ENCODE assay signal across 8 cellular contexts in genomic region chr19:18321729-18322091, GRCh38. TPM values are rescaled to one million over a fixed set of nuclear protein-coding genes. Genes with fewer than 3 reads are reported as not detected.
DNase-seq lines count a peak whose midpoint lies in the region; ATAC-seq and TF ChIP-seq lines count a peak whose summit lies in the region.

No MANE protein-coding gene starts in this region.

- H3K4me1 Mint-ChIP-seq in activated CD4-positive, alpha-beta T cell treated with anti-CD3 and anti-CD28 coated beads, Interleukin-2, amount 10 ng/mL, durations not matched to agents 24 days and 14 days: peaks cover 53% of the 10 kb centered on the region
- peaks cover 36% of the 10 kb centered on the region for H3K4me1 Mint-ChIP-seq in T-helper 17 cell
- H3K4me1 Mint-ChIP-seq in stimulated activated naive B cell treated with anti-CD40 and anti-IgM and Interleukin-4, amounts not matched to agents 10 μg/mL and 1 μg/mL and 100 μg/mL, for 72 hours: peaks cover 35 to 62% of the 10 kb centered on the region in 2 donors

- no peaks in the 10 kb centered on the region for H3K9me3 ChIP-seq in T-helper 17 cell (ENCODE audit: control insufficient read depth, low read length, poor library complexity, severe bottlenecking)

- ATAC-seq in T-helper 17 cell: no peak
- no peak for ATAC-seq in stimulated activated naive B cell treated with anti-CD40 and anti-IgM and Interleukin-4, amounts not matched to agents 10 μg/mL and 1 μg/mL and 100 μg/mL, for 72 hours (replicated peaks)
- no peak for ATAC-seq in esophagus mucosa

- no peak for TF ChIP-seq CTCF in fibroblast of villous mesenchyme (IDR thresholded peaks at IDR 0.05; ENCODE audit: insufficient read depth, low read depth, low read length)

- H3K27me3 Mint-ChIP-seq in activated CD4-positive, alpha-beta T cell treated with anti-CD3 and anti-CD28 coated beads, Interleukin-2, amount 10 ng/mL, durations not matched to agents 24 days and 14 days: no peaks in the 10 kb centered on the region
- H3K27me3 Mint-ChIP-seq in T-helper 17 cell: no peaks in the 10 kb centered on the region
- no peaks in the 10 kb centered on the region for H3K27me3 Mint-ChIP-seq in stimulated activated naive B cell treated with anti-CD40 and anti-IgM and Interleukin-4, amounts not matched to agents 10 μg/mL and 1 μg/mL and 100 μg/mL, for 72 hours

- peak overlapping the region; percentile 73 for H3K4me3 ChIP-seq in fibroblast of villous mesenchyme (ENCODE audit: low read depth, low read length)

- H3K9me3 Mint-ChIP-seq in activated CD4-positive, alpha-beta T cell treated with anti-CD3 and anti-CD28 coated beads, Interleukin-2, amount 10 ng/mL, durations not matched to agents 24 days and 14 days: no peaks in the 10 kb centered on the region
- no peaks in the 10 kb centered on the region for H3K9me3 Mint-ChIP-seq in stimulated activated naive B cell treated with anti-CD40 and anti-IgM and Interleukin-4, amounts not matched to agents 10 μg/mL and 1 μg/mL and 100 μg/mL, for 72 hours

- peak; percentile 81 for DNase-seq in activated CD4-positive, alpha-beta T cell treated with anti-CD3 and anti-CD28 coated beads, Interleukin-2, amount 10 ng/mL, durations not matched to agents 24 days and 14 days
- DNase-seq in activated CD4-positive, alpha-beta T cell treated with anti-CD3 and anti-CD28 coated beads, Interleukin-2, amount 50 U/mL, for 1 hour: no peak
- DNase-seq in T-helper 17 cell (no peak), fibroblast of villous mesenchyme (ENCODE audit: low read depth) (peak; percentile 71), G401 (ENCODE audit: low spot score) (no peak), ecto neural progenitor cell (ENCODE audit: low spot score) (no peak)
- DNase-seq in stimulated activated naive B cell treated with anti-CD40 and anti-IgM and Interleukin-4, amounts not matched to agents 10 μg/mL and 1 μg/mL and 100 μg/mL, for 72 hours: no peak

- H3K4me3 Mint-ChIP-seq in activated CD4-positive, alpha-beta T cell treated with anti-CD3 and anti-CD28 coated beads, Interleukin-2, amount 10 ng/mL, durations not matched to agents 24 days and 14 days: peak overlapping the region; percentile 96
- peak overlapping the region; percentile 83 for H3K4me3 Mint-ChIP-seq in T-helper 17 cell
- H3K4me3 Mint-ChIP-seq in stimulated activated naive B cell treated with anti-CD40 and anti-IgM and Interleukin-4, amounts not matched to agents 10 μg/mL and 1 μg/mL and 100 μg/mL, for 72 hours: peak overlapping the region; percentile 89

- in situ Hi-C loops in G401 (cut with HindIII; ENCODE audit: low sequenced_read_pairs): no loop called here

- peak overlapping the region; percentile 95 for H3K27ac Mint-ChIP-seq in activated CD4-positive, alpha-beta T cell treated with anti-CD3 and anti-CD28 coated beads, Interleukin-2, amount 10 ng/mL, durations not matched to agents 24 days and 14 days
- peak overlapping the region; percentile 91 for H3K27ac Mint-ChIP-seq in T-helper 17 cell
- H3K27ac Mint-ChIP-seq in stimulated activated naive B cell treated with anti-CD40 and anti-IgM and Interleukin-4, amounts not matched to agents 10 μg/mL and 1 μg/mL and 100 μg/mL, for 72 hours: peak overlapping the region; percentile 97

- H3K36me3 Mint-ChIP-seq in activated CD4-positive, alpha-beta T cell treated with anti-CD3 and anti-CD28 coated beads, Interleukin-2, amount 10 ng/mL, durations not matched to agents 24 days and 14 days (ENCODE audit: low read depth): peaks cover 32% of the 10 kb centered on the region
- H3K36me3 Mint-ChIP-seq in T-helper 17 cell (ENCODE audit: low read depth): no peaks in the 10 kb centered on the region
- H3K36me3 Mint-ChIP-seq in stimulated activated naive B cell treated with anti-CD40 and anti-IgM and Interleukin-4, amounts not matched to agents 10 μg/mL and 1 μg/mL and 100 μg/mL, for 72 hours: peaks cover 23 to 34% of the 10 kb centered on the region in 2 donors

- intact Hi-C loops in activated CD4-positive, alpha-beta T cell treated with anti-CD3 and anti-CD28 coated beads, Interleukin-2, amount 10 ng/mL, durations not matched to agents 24 days and 14 days (cut with micrococcal nuclease): loop anchor here (2.0 kb wide), 1 partner anchor 129 kb away; the partner anchor contains the start of gene MPV17L2

RNA-seq across cellular contexts. Expression of gene LSM4, which starts 1.2 kb away (rescaled TPM):
- total RNA-seq in activated CD4-positive, alpha-beta T cell treated with anti-CD3 and anti-CD28 coated beads, Interleukin-2, amount 10 ng/mL, durations not matched to agents 24 days and 14 days: 217 and 225 TPM in 2 replicates
- total RNA-seq in T-helper 17 cell (10 to 100 TPM; 43.3 to 46.6 TPM), fibroblast of villous mesenchyme (131 and 143 TPM in 2 replicates), esophagus mucosa (85.0 TPM)
- total RNA-seq in G401 (2014; rRNA removed; shearing (Covaris generic)): 539 and 749 TPM in 2 replicates

RNA-seq across cellular contexts. Expression of gene PGPEP1, which starts 18.7 kb away (rescaled TPM):
- total RNA-seq in activated CD4-positive, alpha-beta T cell treated with anti-CD3 and anti-CD28 coated beads, Interleukin-2, amount 10 ng/mL, durations not matched to agents 24 days and 14 days: 14.6 and 18.5 TPM in 2 replicates
- total RNA-seq in T-helper 17 cell: 10 to 100 TPM; 22.0 to 28.3 TPM
- total RNA-seq in fibroblast of villous mesenchyme: 24.8 and 29.8 TPM in 2 replicates
- total RNA-seq in G401 (2014; rRNA removed; shearing (Covaris generic)): 6.5 and 14.1 TPM in 2 replicates
- total RNA-seq in esophagus mucosa: 5.5 TPM

RNA-seq across cellular contexts. Expression of gene JUND, which starts 40.3 kb away (rescaled TPM):
- 382 and 413 TPM in 2 replicates for total RNA-seq in activated CD4-positive, alpha-beta T cell treated with anti-CD3 and anti-CD28 coated beads, Interleukin-2, amount 10 ng/mL, durations not matched to agents 24 days and 14 days
- 1,000 to 10,000 TPM; 1,212 to 1,401 TPM for total RNA-seq in T-helper 17 cell
- total RNA-seq in fibroblast of villous mesenchyme: 111 and 150 TPM in 2 replicates
- total RNA-seq in G401 (2014; rRNA removed; shearing (Covaris generic)): 263 and 286 TPM in 2 replicates
- total RNA-seq in esophagus mucosa: 61.5 TPM

RNA-seq across cellular contexts. Expression of gene IQCN, which starts 47.5 kb away (rescaled TPM):
- total RNA-seq in activated CD4-positive, alpha-beta T cell treated with anti-CD3 and anti-CD28 coated beads, Interleukin-2, amount 10 ng/mL, durations not matched to agents 24 days and 14 days: 2.3 and 3.0 TPM in 2 replicates
- total RNA-seq in T-helper 17 cell: 10 to 100 TPM; 16.5 to 21.9 TPM
- total RNA-seq in fibroblast of villous mesenchyme: 0.86 and 0.97 TPM in 2 replicates
- 0.37 and 0.47 TPM in 2 replicates for total RNA-seq in G401 (2014; rRNA removed; shearing (Covaris generic))
- 0.56 TPM for total RNA-seq in esophagus mucosa

Comparison
In these comparisons a context has a peak if more than half of its experiments do, and no peak if none do; other contexts are left out.
1. DNase-seq: peak in activated CD4-positive, alpha-beta T cell treated with anti-CD3 and anti-CD28 coated beads, Interleukin-2, amount 10 ng/mL, durations not matched to agents 24 days and 14 days (single experiment) and fibroblast of villous mesenchyme (single experiment); none in activated CD4-positive, alpha-beta T cell treated with anti-CD3 and anti-CD28 coated beads, Interleukin-2, amount 50 U/mL, for 1 hour (single experiment), T-helper 17 cell (0 of 3), stimulated activated naive B cell treated with anti-CD40 and anti-IgM and Interleukin-4, amounts not matched to agents 10 μg/mL and 1 μg/mL and 100 μg/mL, for 72 hours (single experiment), G401 (single experiment) and ecto neural progenitor cell (single experiment).
2. Peak in every context shown above with its lines, with median percentiles within 50 percentile points of each other: H3K27ac Mint-ChIP-seq and H3K4me3 Mint-ChIP-seq.